Comparison of ENCODE assay signal across 8 cellular contexts in genomic region chr1:219812491-219813221, GRCh38.
DNase-seq lines count a peak whose midpoint lies in the region; ATAC-seq and TF ChIP-seq lines count a peak whose summit lies in the region.

No MANE protein-coding gene starts in this region.

- peak; percentile 58 for ATAC-seq in stimulated activated naive CD8-positive, alpha-beta T cell treated with anti-CD3 and anti-CD28 coated beads, Interleukin-15, amount 100 ng/mL, for 72 hours
- ATAC-seq in stimulated activated naive CD8-positive, alpha-beta T cell treated with anti-CD3 and anti-CD28 coated beads, Interleukin-15, Interleukin-2, amounts not matched to agents 100 U/mL and 50 U/mL, for 24 hours, result no peak
- ATAC-seq in lung (ENCODE audit: insufficient read depth, low FRiP score), result peak; percentile 65

- TF ChIP-seq CTCF in HEK293 (tag by site-specific recombination; IDR thresholded peaks at IDR 0.05) (peak; percentile 76), lung (IDR thresholded peaks at IDR 0.05; ENCODE audit: control extremely low read depth, extremely low read depth) (peak; percentile 23)

- no peaks in the 10 kb centered on the region for H3K27me3 ChIP-seq in lung (ENCODE audit: control insufficient read depth, insufficient read depth)

- H3K4me3 Mint-ChIP-seq in stimulated activated naive CD8-positive, alpha-beta T cell treated with anti-CD3 and anti-CD28 coated beads, Interleukin-15, amount 100 ng/mL, for 72 hours, result no peak overlapping the region

- CTCF ChIA-PET in HEK293 (lab: Yijun Ruan, JAX), result interaction anchor here (0.5 to 2.6 kb wide), 35 partner anchors 8 to 1556 kb away, joined by 3 to 13 read pairs (median 3); no protein-coding TSS in a partner anchor

- H3K9me3 Mint-ChIP-seq in stimulated activated naive CD8-positive, alpha-beta T cell treated with anti-CD3 and anti-CD28 coated beads, Interleukin-15, amount 100 ng/mL, for 72 hours, result no peaks in the 10 kb centered on the region

- H3K36me3 ChIP-seq in HEK293 (ENCODE audit: control insufficient read depth in 2 of 2, insufficient read depth in 1 of 2, low read length in 2 of 2), result no peaks in the 10 kb centered on the region
- H3K36me3 ChIP-seq in lung (ENCODE audit: control insufficient read depth in 2 of 2, insufficient read depth in 2 of 2, low read length in 2 of 2), result no peaks in the 10 kb centered on the region

- no peaks in the 10 kb centered on the region for H3K4me1 ChIP-seq in HEK293 (ENCODE audit: control insufficient read depth, insufficient read depth, low read length)
- no peaks in the 10 kb centered on the region for H3K4me1 ChIP-seq in lung (ENCODE audit: control insufficient read depth in 2 of 2, insufficient read depth in 2 of 2, low read length in 2 of 2)

- H3K27ac ChIP-seq in HEK293 (ENCODE audit: extremely low read depth, low read depth, low read length) (no peak overlapping the region), lung (ENCODE audit: low read depth in 1 of 2, low read length in 1 of 2) (no peak overlapping the region)

- H3K27ac Mint-ChIP-seq in stimulated activated naive CD8-positive, alpha-beta T cell treated with anti-CD3 and anti-CD28 coated beads, Interleukin-15, amount 100 ng/mL, for 72 hours, result no peak overlapping the region

- DNase-seq in stimulated activated naive CD8-positive, alpha-beta T cell treated with anti-CD3 and anti-CD28 coated beads, Interleukin-15, amount 100 ng/mL, for 72 hours, result peak in 1 of 2 donors; percentile 10
- no peak for DNase-seq in stimulated activated naive CD8-positive, alpha-beta T cell treated with anti-CD3 and anti-CD28 coated beads, Interleukin-15, Interleukin-2, amounts not matched to agents 100 U/mL and 50 U/mL, for 24 hours
- DNase-seq in LoVo (ENCODE audit: low spot score), result peak; percentile 77
- peak; percentile 17 for DNase-seq in OCI-M2 (lab: John Stamatoyannopoulos, UW; ENCODE audit: unreplicated experiment)
- DNase-seq in ecto neural progenitor cell (ENCODE audit: low spot score), result peak; percentile 75
- no peak for DNase-seq in lung (ENCODE audit: low spot score)
- no peak for DNase-seq in activated CD4-positive, CD25-positive, alpha-beta regulatory T cell treated with anti-CD3 and anti-CD28 coated beads, Interleukin-2, amount 50 U/mL, for 72 hours

- H3K4me3 ChIP-seq in HEK293 (ENCODE audit: low read depth, low read length), result no peak overlapping the region
- no peak overlapping the region for H3K4me3 ChIP-seq in lung

- POLR2A ChIA-PET in HEK293 (lab: Yijun Ruan, JAX), result no interaction called here

- peaks cover 29% of the 10 kb centered on the region for H3K27me3 Mint-ChIP-seq in stimulated activated naive CD8-positive, alpha-beta T cell treated with anti-CD3 and anti-CD28 coated beads, Interleukin-15, amount 100 ng/mL, for 72 hours

- H3K9me3 ChIP-seq in HEK293 (ENCODE audit: control insufficient read depth, insufficient read depth, low read depth, low read length), result no peaks in the 10 kb centered on the region
- H3K9me3 ChIP-seq in lung (ENCODE audit: control insufficient read depth in 2 of 2, insufficient read depth in 1 of 2, low read length in 1 of 2), result no peaks in the 10 kb centered on the region

- H3K4me1 Mint-ChIP-seq in stimulated activated naive CD8-positive, alpha-beta T cell treated with anti-CD3 and anti-CD28 coated beads, Interleukin-15, amount 100 ng/mL, for 72 hours, result no peaks in the 10 kb centered on the region

- WGBS in lung, 2 donors, result 19 to 21% methylated on average over 4 of the region's 4 CpGs

TF ChIP-seq in HEK293, 187 proteins besides CTCF, POLR2A, EP300 and RAD21:
- TF ChIP-seq ZNF654 (tag by site-specific recombination; IDR thresholded peaks at IDR 0.05; ENCODE audit: low read depth) (peak; percentile 86), ZNF184 (tag by site-specific recombination; IDR thresholded peaks at IDR 0.05) (peak; percentile 37; the same call in 1 of the 2 replicates), ZFP3 (tag by site-specific recombination; IDR thresholded peaks at IDR 0.05; ENCODE audit: low read depth) (peak; percentile 55), ZNF2 (tag by site-specific recombination; IDR thresholded peaks at IDR 0.05) (no peak), ZBTB17 (tag by site-specific recombination; IDR thresholded peaks at IDR 0.05) (0 out of 2 replicates have a peak, but pooled peaks have one; percentile 21), ZNF513 (tag by site-specific recombination; IDR thresholded peaks at IDR 0.05) (peak; percentile 31; the same call in 1 of the 2 replicates), IKZF3 (tag by site-specific recombination; IDR thresholded peaks at IDR 0.05) (no peak), ZXDB (tag by site-specific recombination; IDR thresholded peaks at IDR 0.05) (no peak)

Comparison
In these comparisons a context has a peak if more than half of its experiments do, and no peak if none do; other contexts are left out.
1. DNase-seq: peak in LoVo (single experiment), OCI-M2 (single experiment) and ecto neural progenitor cell (single experiment); none in stimulated activated naive CD8-positive, alpha-beta T cell treated with anti-CD3 and anti-CD28 coated beads, Interleukin-15, Interleukin-2, amounts not matched to agents 100 U/mL and 50 U/mL, for 24 hours (single experiment), lung (single experiment) and activated CD4-positive, CD25-positive, alpha-beta regulatory T cell treated with anti-CD3 and anti-CD28 coated beads, Interleukin-2, amount 50 U/mL, for 72 hours (single experiment).